ENCODE assay signal across 8 cellular contexts in the genomic region with DNA sequence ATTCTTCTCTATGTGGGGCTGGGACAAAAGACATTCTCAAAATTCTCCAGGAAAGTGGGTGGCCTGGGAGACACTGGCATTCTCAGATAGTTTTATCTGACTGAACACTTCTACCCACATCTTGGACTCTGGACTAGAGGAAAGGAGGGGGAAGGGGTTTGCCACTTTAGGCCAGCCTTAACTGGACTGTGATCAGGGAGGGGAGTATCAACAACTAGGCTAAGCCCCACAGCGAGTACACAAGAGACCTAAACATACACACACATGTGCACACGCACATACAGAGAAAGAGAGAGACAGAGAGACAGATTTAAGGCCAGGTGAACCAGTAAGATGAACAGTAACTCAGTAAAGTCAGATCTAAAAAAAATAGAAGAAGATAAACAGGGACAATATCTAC. TPM values are rescaled to one million over a fixed set of nuclear protein-coding genes. Genes with fewer than 3 reads are reported as not detected.
A peak's percentile ranks its signal among the peaks of the same experiment; 100 is the strongest.
DNase-seq lines count a peak whose midpoint lies in the region; ATAC-seq, FAIRE-seq and TF ChIP-seq lines count a peak whose summit lies in the region.
"Had no signal": no experiment of that assay in that cellular context is flagged by ENCODE, and none has a peak within 500 bp of the region (broad histone marks: within the 10 kb centered on the region; RNA-seq: fewer than 3 reads in every experiment).

No MANE protein-coding gene starts in this region.

- peak overlapping the region in 4 of 5 experiments; percentile 81 to 97 (median 95) for H3K27ac Mint-ChIP-seq in brain
- H3K27ac Mint-ChIP-seq in progenitor cell of endocrine pancreas: no peak overlapping the region

- ATAC-seq in SK-N-SH treated with all-trans-retinoic acid at 6 μM for 48 hours: no peak

- TF ChIP-seq CTCF in brain (conservative IDR thresholded peaks at IDR 0.05) (no peak), progenitor cell of endocrine pancreas (IDR thresholded peaks at IDR 0.05; ENCODE audit: unreplicated experiment) (no peak), GM13976 (IDR thresholded peaks at IDR 0.05; ENCODE audit: borderline replicate concordance, control extremely low read depth, extremely low read depth, insufficient read depth, missing control alignments) (no peak)

- DNase-seq in OCI-M1 (lab: John Stamatoyannopoulos, UW) (peak; percentile 59), progenitor cell of endocrine pancreas (ENCODE audit: low spot score, unreplicated experiment) (no peak), GM13976 (ENCODE audit: low spot score) (no peak), GM19239 (ENCODE audit: insufficient read length, low spot score) (no peak)
- DNase-seq: retina; stimulated activated naive CD8-positive, alpha-beta T cell treated with anti-CD3 and anti-CD28 coated beads, Interleukin-15, Interleukin-2, amounts not matched to agents 100 U/mL and 50 U/mL, for 24 hours had no signal

- no peaks in the 10 kb centered on the region for H3K36me3 Mint-ChIP-seq in brain
- peaks cover 2% of the 10 kb centered on the region for H3K36me3 Mint-ChIP-seq in progenitor cell of endocrine pancreas (ENCODE audit: insufficient read depth)

- in situ Hi-C loops in GM13976 (cut with MboI; ENCODE audit: low sequenced_read_pairs, unreplicated experiment): no loop called here

- FAIRE-seq in GM19239 (lab: Jason Lieb, UNC): no peak

- H3K9me3 Mint-ChIP-seq in brain (no peaks in the 10 kb centered on the region), progenitor cell of endocrine pancreas (ENCODE audit: low read depth) (no peaks in the 10 kb centered on the region)

- H3K27me3 Mint-ChIP-seq in brain (peaks cover 19% of the 10 kb centered on the region), progenitor cell of endocrine pancreas (peaks cover 19% of the 10 kb centered on the region)

- H3K4me3 Mint-ChIP-seq in brain (peak overlapping the region; percentile 89 to 95 (median 90)), progenitor cell of endocrine pancreas (ENCODE audit: low read depth) (peak overlapping the region; percentile 91)

- H3K4me1 Mint-ChIP-seq in brain (peaks cover 41% of the 10 kb centered on the region), progenitor cell of endocrine pancreas (ENCODE audit: low read depth) (peaks cover 10% of the 10 kb centered on the region)

TF ChIP-seq in SK-N-SH treated with all-trans-retinoic acid at 6 μM for 48 hours, 23 proteins besides CTCF, POLR2A, EP300 and RAD21:
- TF ChIP-seq TOX (CRISPR knock-in tag; IDR thresholded peaks at IDR 0.05; ENCODE audit: borderline replicate concordance): no peak
- no peak for TF ChIP-seq PPARA (CRISPR knock-in tag; IDR thresholded peaks at IDR 0.05; ENCODE audit: borderline replicate concordance)
- no peak for TF ChIP-seq CSDC2 (CRISPR knock-in tag; IDR thresholded peaks at IDR 0.05)
- TF ChIP-seq RARB (CRISPR knock-in tag; IDR thresholded peaks at IDR 0.05): no peak
- TF ChIP-seq OSR1 (CRISPR knock-in tag; IDR thresholded peaks at IDR 0.05): no peak
- TF ChIP-seq, protein P1, sequence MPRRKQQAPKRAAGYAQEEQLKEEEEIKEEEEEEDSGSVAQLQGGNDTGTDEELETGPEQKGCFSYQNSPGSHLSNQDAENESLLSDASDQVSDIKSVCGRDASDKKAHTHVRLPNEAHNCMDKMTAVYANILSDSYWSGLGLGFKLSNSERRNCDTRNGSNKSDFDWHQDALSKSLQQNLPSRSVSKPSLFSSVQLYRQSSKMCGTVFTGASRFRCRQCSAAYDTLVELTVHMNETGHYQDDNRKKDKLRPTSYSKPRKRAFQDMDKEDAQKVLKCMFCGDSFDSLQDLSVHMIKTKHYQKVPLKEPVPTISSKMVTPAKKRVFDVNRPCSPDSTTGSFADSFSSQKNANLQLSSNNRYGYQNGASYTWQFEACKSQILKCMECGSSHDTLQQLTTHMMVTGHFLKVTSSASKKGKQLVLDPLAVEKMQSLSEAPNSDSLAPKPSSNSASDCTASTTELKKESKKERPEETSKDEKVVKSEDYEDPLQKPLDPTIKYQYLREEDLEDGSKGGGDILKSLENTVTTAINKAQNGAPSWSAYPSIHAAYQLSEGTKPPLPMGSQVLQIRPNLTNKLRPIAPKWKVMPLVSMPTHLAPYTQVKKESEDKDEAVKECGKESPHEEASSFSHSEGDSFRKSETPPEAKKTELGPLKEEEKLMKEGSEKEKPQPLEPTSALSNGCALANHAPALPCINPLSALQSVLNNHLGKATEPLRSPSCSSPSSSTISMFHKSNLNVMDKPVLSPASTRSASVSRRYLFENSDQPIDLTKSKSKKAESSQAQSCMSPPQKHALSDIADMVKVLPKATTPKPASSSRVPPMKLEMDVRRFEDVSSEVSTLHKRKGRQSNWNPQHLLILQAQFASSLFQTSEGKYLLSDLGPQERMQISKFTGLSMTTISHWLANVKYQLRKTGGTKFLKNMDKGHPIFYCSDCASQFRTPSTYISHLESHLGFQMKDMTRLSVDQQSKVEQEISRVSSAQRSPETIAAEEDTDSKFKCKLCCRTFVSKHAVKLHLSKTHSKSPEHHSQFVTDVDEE (CRISPR knock-in tag; IDR thresholded peaks at IDR 0.05): no peak
- TF ChIP-seq ZC3H10 (CRISPR knock-in tag; IDR thresholded peaks at IDR 0.05): no peak
- TF ChIP-seq ZFP3 (CRISPR knock-in tag; IDR thresholded peaks at IDR 0.05): no peak
- TF ChIP-seq ZNF70 (CRISPR knock-in tag; IDR thresholded peaks at IDR 0.05): no peak

RNA-seq across cellular contexts. Expression of a gene that starts 1.3 kb away (rescaled TPM):
- polyA plus RNA-seq in brain (ENCODE audit: insufficient read depth, low read depth, low replicate concordance): 54.0 TPM
- 31.5 and 34.0 TPM in 2 replicates for total RNA-seq in progenitor cell of endocrine pancreas

RNA-seq across cellular contexts. Expression of a gene that starts 8.8 kb away (rescaled TPM):
- polyA plus RNA-seq in brain (ENCODE audit: insufficient read depth, low read depth, low replicate concordance): 1.7 TPM
- total RNA-seq in progenitor cell of endocrine pancreas: not detected in 2 replicates

RNA-seq across cellular contexts. Expression of a gene that starts 18.0 kb away (rescaled TPM):
- polyA plus RNA-seq in brain (ENCODE audit: insufficient read depth, low read depth, low replicate concordance): 23.9 TPM
- total RNA-seq in progenitor cell of endocrine pancreas: 12.8 and 14.0 TPM in 2 replicates

RNA-seq across cellular contexts. Expression of a gene that starts 18.3 kb away (rescaled TPM):
- 91.9 TPM for polyA plus RNA-seq in brain (ENCODE audit: insufficient read depth, low read depth, low replicate concordance)
- 47.1 and 52.0 TPM in 2 replicates for total RNA-seq in progenitor cell of endocrine pancreas

RNA-seq across cellular contexts. Expression of a gene that starts 28.1 kb away (rescaled TPM):
- polyA plus RNA-seq in brain (ENCODE audit: insufficient read depth, low read depth, low replicate concordance): not detected
- 1.5 and 2.0 TPM in 2 replicates for total RNA-seq in progenitor cell of endocrine pancreas
